Comparison of ENCODE assay signal across 8 cellular contexts in genomic region chr3:52705688-52706686, GRCh38. TPM values are rescaled to one million over a fixed set of nuclear protein-coding genes. Genes with fewer than 3 reads are reported as not detected.
A peak's percentile ranks its signal among the peaks of the same experiment; 100 is the strongest.
DNase-seq lines count a peak whose midpoint lies in the region; ATAC-seq, FAIRE-seq and TF ChIP-seq lines count a peak whose summit lies in the region.

TSS of gene GLT8D1 (minus strand) at chr3:52705791. CDS start at chr3:52700460, 5,331 bp downstream.
TSS of gene SPCS1 (plus strand) at chr3:52706106. CDS start at chr3:52706247, 141 bp downstream.

- peak; percentile 94 for TF ChIP-seq POLR2A in erythroblast (IDR thresholded peaks at IDR 0.05; ENCODE audit: low read length)

- FAIRE-seq in HTR-8/SVneo (lab: Jason Lieb, UNC), result peak; percentile 88

- peak within 1 kb of the TSS; percentile 97 for H3K4me2 ChIP-seq in OCI-LY3 (ENCODE audit: low read length)

- H3K4me3 ChIP-seq in OCI-LY3 (ENCODE audit: low read length), result peak within 1 kb of the TSS; percentile 91
- peak within 1 kb of the TSS; percentile 82 to 94 for H3K4me3 ChIP-seq in muscle layer of colon (ENCODE audit: low read depth in 1 of 2, low read length in 2 of 2)

- peak within 1 kb of the TSS; percentile 88 for H3K27ac Mint-ChIP-seq in Calu3 (ENCODE audit: unreplicated experiment)

- no peaks in the 10 kb centered on the region for H4K20me1 ChIP-seq in OCI-LY3 (ENCODE audit: insufficient read depth, low read length)

- H3K36me3 ChIP-seq in OCI-LY3 (replicated peaks; ENCODE audit: low read depth, low read length) (peaks cover 20% of the 10 kb centered on the region), muscle layer of colon (ENCODE audit: insufficient read depth, low read length) (peaks cover 18% of the 10 kb centered on the region)

- H3K9me3 Mint-ChIP-seq in Calu3 (ENCODE audit: low read depth, unreplicated experiment), result no peaks in the 10 kb centered on the region

- H3K36me3 Mint-ChIP-seq in Calu3 (ENCODE audit: insufficient read depth, unreplicated experiment), result peaks cover 39% of the 10 kb centered on the region

- H2AFZ ChIP-seq in OCI-LY3 (ENCODE audit: low read depth, low read length), result peak within 1 kb of the TSS; percentile 68

- TF ChIP-seq CTCF in Calu3 (IDR thresholded peaks at IDR 0.05; ENCODE audit: unreplicated experiment), result no peak
- no peak for TF ChIP-seq CTCF in OCI-LY3 (IDR thresholded peaks at IDR 0.05; ENCODE audit: low read depth, low read length)

- no TSS peak for BruUV-seq in Calu3 (replicated peaks; lab: Mats Ljungman, UMichigan)

- peaks cover 8% of the 10 kb centered on the region for H3K4me1 Mint-ChIP-seq in Calu3 (ENCODE audit: low read depth, unreplicated experiment)

- intact Hi-C loops in Calu3 (cut with micrococcal nuclease; ENCODE audit: unreplicated experiment), result no loop called here

- peak within 1 kb of the TSS; percentile 90 for H3K4me3 Mint-ChIP-seq in Calu3 (ENCODE audit: low read depth, unreplicated experiment)

- H3K27ac ChIP-seq in OCI-LY3 (ENCODE audit: low read length), result peak within 1 kb of the TSS; percentile 67
- peak within 1 kb of the TSS; percentile 87 for H3K27ac ChIP-seq in muscle layer of colon (ENCODE audit: low read depth, low read length)

- no peaks in the 10 kb centered on the region for H3K27me3 ChIP-seq in OCI-LY3 (ENCODE audit: low read depth, low read length)
- no peaks in the 10 kb centered on the region for H3K27me3 ChIP-seq in muscle layer of colon (ENCODE audit: control insufficient read depth in 1 of 2, insufficient read depth in 2 of 2, low read length in 2 of 2)

- H3K9ac ChIP-seq in OCI-LY3 (ENCODE audit: low read length), result peak within 1 kb of the TSS; percentile 89
- peak within 1 kb of the TSS; percentile 69 for H3K9ac ChIP-seq in muscle layer of colon (ENCODE audit: low read length)

- DNase-seq in Calu3, result peak; percentile 86
- peak; percentile 87 for DNase-seq in HTR-8/SVneo (ENCODE audit: insufficient read length, low spot score)
- peak; percentile 84 for DNase-seq in activated T-cell treated with anti-CD3 and anti-CD28 coated beads for 48 hours (ENCODE audit: low read depth)
- DNase-seq in erythroblast (lab: John Stamatoyannopoulos, UW), result peak; percentile 93 to 96
- DNase-seq in stimulated activated CD8-positive, alpha-beta memory T cell treated with anti-CD3 and anti-CD28 coated beads, Interleukin-7, amount 100 ng/mL, for 24 hours (ENCODE audit: low read depth), result peak; percentile 64

- ATAC-seq in GM21381 (IDR thresholded peaks at IDR 0.05; ENCODE audit: unreplicated experiment), result peak; percentile 77

- H3K4me1 ChIP-seq in OCI-LY3 (ENCODE audit: low read length), result peaks cover 38% of the 10 kb centered on the region
- H3K4me1 ChIP-seq in muscle layer of colon (ENCODE audit: insufficient read depth, low read length), result peaks cover 31% of the 10 kb centered on the region

- no peaks in the 10 kb centered on the region for H3K27me3 Mint-ChIP-seq in Calu3 (ENCODE audit: unreplicated experiment)

- CTCF ChIA-PET in Calu3 (lab: Charles Lee), result no interaction called here

- H3K9me3 ChIP-seq in OCI-LY3 (ENCODE audit: insufficient read depth, low read length) (no peaks in the 10 kb centered on the region), muscle layer of colon (ENCODE audit: low read length) (no peaks in the 10 kb centered on the region)

- H3K79me2 ChIP-seq in OCI-LY3 (ENCODE audit: low read length), result peaks cover 62% of the 10 kb centered on the region

RNA-seq across cellular contexts. Expression of gene GLT8D1, which starts in this region (rescaled TPM):
- 36.2 and 40.3 TPM in 2 replicates for total RNA-seq in Calu3 (2022)

RNA-seq across cellular contexts. Expression of gene SPCS1, which starts in this region (rescaled TPM):
- total RNA-seq in Calu3 (2022), result 147 and 151 TPM in 2 replicates

Comparison
In these comparisons a context has a peak if more than half of its experiments do, and no peak if none do; other contexts are left out.
1. Peak in every context shown above with its lines: DNase-seq, ATAC-seq, H3K4me3 ChIP-seq and H3K27ac ChIP-seq.